ENCODE assay signal across 1 cellular context in genomic region chr3:183528758-183529157, GRCh38. TPM values are rescaled to one million over a fixed set of nuclear protein-coding genes. Genes with fewer than 3 reads are reported as not detected.
"Had no signal": no experiment of that assay in that cellular context is flagged by ENCODE, and none has a peak within 500 bp of the region (broad histone marks: within the 10 kb centered on the region; RNA-seq: fewer than 3 reads in every experiment).

No MANE protein-coding gene starts in this region.

RNA-seq across cellular contexts. Expression of gene KLHL6, which starts 26.7 kb away (rescaled TPM):
- total RNA-seq: NCI-H460 had no signal
